Comparison of ENCODE assay signal across 13 cellular contexts in genomic region chr14:53570411-53571387, GRCh38.
DNase-seq lines count a peak whose midpoint lies in the region; ATAC-seq and FAIRE-seq lines count a peak whose summit lies in the region.
"Had no signal": no experiment of that assay in that cellular context is flagged by ENCODE, and none has a peak within 500 bp of the region (broad histone marks: within the 10 kb centered on the region; RNA-seq: fewer than 3 reads in every experiment).

No MANE protein-coding gene starts in this region.

- H3K4me3 Mint-ChIP-seq in activated naive CD4-positive, alpha-beta T cell treated with anti-CD3 and anti-CD28 coated beads, Interleukin-2, amount 10 ng/mL, durations not matched to agents 7 days and 5 days: no peak overlapping the region
- H3K4me3 Mint-ChIP-seq: activated naive CD4-positive, alpha-beta T cell treated with anti-CD3 and anti-CD28 coated beads, Interleukin-2, amount 50 U/mL, for 24 hours; CD8-positive, alpha-beta memory T cell; nephron progenitor cell had no signal

- H3K36me3 ChIP-seq in SJCRH30: no peaks in the 10 kb centered on the region
- H3K36me3 ChIP-seq: tibial nerve had no signal

- H3K27ac Mint-ChIP-seq in activated naive CD4-positive, alpha-beta T cell treated with anti-CD3 and anti-CD28 coated beads, Interleukin-2, amount 10 ng/mL, durations not matched to agents 7 days and 5 days: no peak overlapping the region
- H3K27ac Mint-ChIP-seq: activated naive CD4-positive, alpha-beta T cell treated with anti-CD3 and anti-CD28 coated beads, Interleukin-2, amount 50 U/mL, for 24 hours; CD8-positive, alpha-beta memory T cell; nephron progenitor cell had no signal

- no peaks in the 10 kb centered on the region for H3K9me3 Mint-ChIP-seq in activated naive CD4-positive, alpha-beta T cell treated with anti-CD3 and anti-CD28 coated beads, Interleukin-2, amount 10 ng/mL, durations not matched to agents 7 days and 5 days

- H3K4me1 Mint-ChIP-seq in activated naive CD4-positive, alpha-beta T cell treated with anti-CD3 and anti-CD28 coated beads, Interleukin-2, amount 10 ng/mL, durations not matched to agents 7 days and 5 days: no peaks in the 10 kb centered on the region
- H3K4me1 Mint-ChIP-seq: activated naive CD4-positive, alpha-beta T cell treated with anti-CD3 and anti-CD28 coated beads, Interleukin-2, amount 50 U/mL, for 24 hours; CD8-positive, alpha-beta memory T cell had no signal

- peaks cover 9% of the 10 kb centered on the region for H3K9me3 ChIP-seq in SJCRH30 (replicated peaks)
- H3K9me3 ChIP-seq: tibial nerve had no signal

- peaks cover 4% of the 10 kb centered on the region for H3K27me3 Mint-ChIP-seq in activated naive CD4-positive, alpha-beta T cell treated with anti-CD3 and anti-CD28 coated beads, Interleukin-2, amount 10 ng/mL, durations not matched to agents 7 days and 5 days

- no peaks in the 10 kb centered on the region for H3K27me3 ChIP-seq in SJCRH30
- H3K27me3 ChIP-seq: tibial nerve had no signal

- H3K27ac ChIP-seq in SJCRH30: peak overlapping the region; percentile 5; the same call in 1 of the 2 replicates
- H3K27ac ChIP-seq: tibial nerve had no signal

- ATAC-seq in GM19468 (IDR thresholded peaks at IDR 0.05; ENCODE audit: extremely low read depth, unreplicated experiment) (peak; percentile 93), HG02981 (IDR thresholded peaks at IDR 0.05; ENCODE audit: unreplicated experiment) (peak; percentile 93)

- CTCF ChIA-PET in activated naive CD4-positive, alpha-beta T cell treated with anti-CD3 and anti-CD28 coated beads, Interleukin-2, amount 10 ng/mL, durations not matched to agents 7 days and 5 days (lab: Charles Lee): no interaction called here

- DNase-seq in GM18507 (ENCODE audit: extremely low spot score, insufficient read length, low read depth) (peak; percentile 38), SJCRH30 (peak in 1 of 2 experiments; percentile 44), NCI-H510A (lab: John Stamatoyannopoulos, UW) (no peak), SW 1271 (lab: John Stamatoyannopoulos, UW) (no peak)
- no peak for DNase-seq in activated effector memory CD4-positive, alpha-beta T cell treated with anti-CD3 and anti-CD28 coated beads, Interleukin-2, amount 50 U/mL, for 16 hours
- no peak for DNase-seq in activated naive CD4-positive, alpha-beta T cell treated with anti-CD3 and anti-CD28 coated beads, Interleukin-2, amount 10 ng/mL, durations not matched to agents 7 days and 5 days
- DNase-seq: CD8-positive, alpha-beta memory T cell; effector memory CD4-positive, alpha-beta T cell; nephron progenitor cell had no signal

- H3K4me3 ChIP-seq in SJCRH30: no peak overlapping the region
- H3K4me3 ChIP-seq: tibial nerve had no signal

- H3K4me1 ChIP-seq in SJCRH30: peaks cover 30% of the 10 kb centered on the region
- H3K4me1 ChIP-seq: tibial nerve had no signal

- no peaks in the 10 kb centered on the region for H3K36me3 Mint-ChIP-seq in activated naive CD4-positive, alpha-beta T cell treated with anti-CD3 and anti-CD28 coated beads, Interleukin-2, amount 10 ng/mL, durations not matched to agents 7 days and 5 days
- H3K36me3 Mint-ChIP-seq: activated naive CD4-positive, alpha-beta T cell treated with anti-CD3 and anti-CD28 coated beads, Interleukin-2, amount 50 U/mL, for 24 hours had no signal

- FAIRE-seq in GM18507 (lab: Jason Lieb, UNC): peak; percentile 94
